In genomic region chr3:129892857-129893615, GRCh38 we compare ENCODE assay signal across 8 cellular contexts. TPM values are rescaled to one million over a fixed set of nuclear protein-coding genes. Genes with fewer than 3 reads are reported as not detected.
DNase-seq lines count a peak whose midpoint lies in the region; ATAC-seq and TF ChIP-seq lines count a peak whose summit lies in the region.

No MANE protein-coding gene starts in this region.

- H3K4me3 ChIP-seq in muscle layer of colon (ENCODE audit: low read depth in 1 of 2, low read length in 2 of 2), result peak overlapping the region; percentile 85 to 100

- H3K4me1 ChIP-seq in muscle layer of colon (ENCODE audit: insufficient read depth, low read length), result peaks cover 37% of the 10 kb centered on the region

- peaks cover 2% of the 10 kb centered on the region for H3K27me3 Mint-ChIP-seq in endothelial cell (ENCODE audit: unreplicated experiment)
- H3K27me3 Mint-ChIP-seq in stimulated activated memory B cell treated with anti-CD40 and anti-IgM and Interleukin-4, amounts not matched to agents 10 μg/mL and 1 μg/mL and 100 μg/mL, for 72 hours, result no peaks in the 10 kb centered on the region

- ATAC-seq in HG02642 (IDR thresholded peaks at IDR 0.05; ENCODE audit: poor library complexity, unreplicated experiment), result peak; percentile 76
- peak; percentile 91 for ATAC-seq in stimulated activated memory B cell treated with anti-CD40 and anti-IgM and Interleukin-4, amounts not matched to agents 10 μg/mL and 1 μg/mL and 100 μg/mL, for 72 hours

- H3K36me3 ChIP-seq in muscle layer of colon (ENCODE audit: insufficient read depth, low read length), result no peaks in the 10 kb centered on the region

- H3K27ac Mint-ChIP-seq in endothelial cell (ENCODE audit: unreplicated experiment), result peak overlapping the region; percentile 95
- H3K27ac Mint-ChIP-seq in stimulated activated memory B cell treated with anti-CD40 and anti-IgM and Interleukin-4, amounts not matched to agents 10 μg/mL and 1 μg/mL and 100 μg/mL, for 72 hours, result peak overlapping the region; percentile 92

- peaks cover 43% of the 10 kb centered on the region for H3K4me1 Mint-ChIP-seq in endothelial cell (ENCODE audit: unreplicated experiment)
- peaks cover 52% of the 10 kb centered on the region for H3K4me1 Mint-ChIP-seq in stimulated activated memory B cell treated with anti-CD40 and anti-IgM and Interleukin-4, amounts not matched to agents 10 μg/mL and 1 μg/mL and 100 μg/mL, for 72 hours

- H3K9me3 Mint-ChIP-seq in endothelial cell (ENCODE audit: unreplicated experiment), result no peaks in the 10 kb centered on the region
- H3K9me3 Mint-ChIP-seq in stimulated activated memory B cell treated with anti-CD40 and anti-IgM and Interleukin-4, amounts not matched to agents 10 μg/mL and 1 μg/mL and 100 μg/mL, for 72 hours, result no peaks in the 10 kb centered on the region

- no peak for TF ChIP-seq CTCF in endothelial cell (IDR thresholded peaks at IDR 0.05; ENCODE audit: unreplicated experiment)

- peak overlapping the region; percentile 97 for H3K4me3 Mint-ChIP-seq in endothelial cell (ENCODE audit: unreplicated experiment)
- peak overlapping the region; percentile 86 for H3K4me3 Mint-ChIP-seq in stimulated activated memory B cell treated with anti-CD40 and anti-IgM and Interleukin-4, amounts not matched to agents 10 μg/mL and 1 μg/mL and 100 μg/mL, for 72 hours

- peak overlapping the region; percentile 92 for H3K9ac ChIP-seq in muscle layer of colon (ENCODE audit: low read length)

- H3K9me3 ChIP-seq in muscle layer of colon (ENCODE audit: low read length), result no peaks in the 10 kb centered on the region

- peak in 3 of 4 experiments; percentile 65 to 71 (median 71) for DNase-seq in activated CD4-positive, CD25-positive, alpha-beta regulatory T cell (lab: John Stamatoyannopoulos, UW)
- DNase-seq in activated CD4-positive, CD25-positive, alpha-beta regulatory T cell treated with anti-CD3 and anti-CD28 coated beads, Interleukin-2, amount 50 U/mL, for 72 hours, result no peak
- peak; percentile 85 for DNase-seq in NCI-H146 treated with DMSO at 0.1 percent for 48 hours (lab: John Stamatoyannopoulos, UW; ENCODE audit: unreplicated experiment)
- DNase-seq in activated CD8-positive, alpha-beta memory T cell treated with anti-CD3 and anti-CD28 coated beads for 48 hours (ENCODE audit: low read depth in 2 of 3, low spot score in 2 of 3), result peak; percentile 20 to 56 (median 46)
- peak; percentile 66 for DNase-seq in endothelial cell (ENCODE audit: low spot score)

- peak overlapping the region; percentile 97 for H3K27ac ChIP-seq in muscle layer of colon (ENCODE audit: low read depth, low read length)

- H3K36me3 Mint-ChIP-seq in endothelial cell (ENCODE audit: low read depth, unreplicated experiment), result peaks cover 14% of the 10 kb centered on the region
- H3K36me3 Mint-ChIP-seq in stimulated activated memory B cell treated with anti-CD40 and anti-IgM and Interleukin-4, amounts not matched to agents 10 μg/mL and 1 μg/mL and 100 μg/mL, for 72 hours, result no peaks in the 10 kb centered on the region

- H3K27me3 ChIP-seq in muscle layer of colon (ENCODE audit: control insufficient read depth in 1 of 2, insufficient read depth in 2 of 2, low read length in 2 of 2), result no peaks in the 10 kb centered on the region

RNA-seq across cellular contexts. Expression of gene TMCC1, which starts 0.5 kb away (rescaled TPM):
- total RNA-seq in endothelial cell (ENCODE audit: unreplicated experiment), result 50.9 TPM
